Comparison of ENCODE assay signal across 19 cellular contexts in genomic region chr14:20345366-20345765, GRCh38. TPM values are rescaled to one million over a fixed set of nuclear protein-coding genes. Genes with fewer than 3 reads are reported as not detected.
DNase-seq lines count a peak whose midpoint lies in the region; ATAC-seq and TF ChIP-seq lines count a peak whose summit lies in the region.
"Had no signal": no experiment of that assay in that cellular context is flagged by ENCODE, and none has a peak within 500 bp of the region (broad histone marks: within the 10 kb centered on the region; RNA-seq: fewer than 3 reads in every experiment).

No MANE protein-coding gene starts in this region.

- intact Hi-C loops in activated CD8-positive, alpha-beta T cell treated with anti-CD3 and anti-CD28 coated beads for 36 hours (cut with micrococcal nuclease) = no loop called here
- intact Hi-C loops in lower leg skin (cut with DNase I; ENCODE audit: low total_unique reads) = no loop called here

- no peaks in the 10 kb centered on the region for H3K9me2 ChIP-seq in DOHH2 (replicated peaks; ENCODE audit: control insufficient read depth, low read length)

- DNase-seq in activated CD8-positive, alpha-beta T cell treated with anti-CD3 and anti-CD28 coated beads for 36 hours = no peak
- no peak for DNase-seq in activated CD8-positive, alpha-beta T cell treated with anti-CD3 and anti-CD28 coated beads, Interleukin-2, amount 10 ng/mL, durations not matched to agents 7 days and 5 days
- no peak for DNase-seq in activated naive CD8-positive, alpha-beta T cell treated with anti-CD3 and anti-CD28 coated beads, Interleukin-2, amount 10 ng/mL, durations not matched to agents 7 days and 5 days
- DNase-seq in neural crest cell (ENCODE audit: low read depth, low spot score) (no peak), lower leg skin (ENCODE audit: low spot score in 2 of 2) (no peak), NCI-H2107 (lab: John Stamatoyannopoulos, UW) (no peak)
- DNase-seq: activated naive CD4-positive, alpha-beta T cell; C1 segment of cervical spinal cord; cortex of kidney; lower lobe of right lung; NCI-H1436 treated with DMSO at 0.1 percent for 48 hours; NCI-H82; OCI-M1; SHP77; stimulated activated CD4-positive, alpha-beta T cell treated with anti-CD3 and anti-CD28 coated beads, Interleukin-2, amount 100 ng/mL, for 48 hours; T-cell had no signal

- no peak for TF ChIP-seq CTCF in activated CD8-positive, alpha-beta T cell treated with anti-CD3 and anti-CD28 coated beads for 36 hours (IDR thresholded peaks at IDR 0.05)
- TF ChIP-seq CTCF in DOHH2 (IDR thresholded peaks at IDR 0.05; ENCODE audit: low read depth, low read length, poor library complexity, severe bottlenecking) (no peak), neural crest cell (conservative IDR thresholded peaks at IDR 0.05) (no peak), lower leg skin (IDR thresholded peaks at IDR 0.05) (no peak)

- peak overlapping the region; percentile 56 for H3K4me3 Mint-ChIP-seq in activated CD8-positive, alpha-beta T cell treated with anti-CD3 and anti-CD28 coated beads for 36 hours
- H3K4me3 Mint-ChIP-seq in activated CD8-positive, alpha-beta T cell treated with anti-CD3 and anti-CD28 coated beads, Interleukin-2, amount 10 ng/mL, durations not matched to agents 7 days and 5 days = no peak overlapping the region
- H3K4me3 Mint-ChIP-seq in activated naive CD8-positive, alpha-beta T cell treated with anti-CD3 and anti-CD28 coated beads, Interleukin-2, amount 10 ng/mL, durations not matched to agents 7 days and 5 days = no peak overlapping the region
- peak overlapping the region; percentile 96 for H3K4me3 Mint-ChIP-seq in neural crest cell

- H3F3A ChIP-seq in DOHH2 (ENCODE audit: control insufficient read depth, insufficient read depth) = peaks cover 16% of the 10 kb centered on the region

- no peaks in the 10 kb centered on the region for H3K27me3 ChIP-seq in DOHH2 (ENCODE audit: control insufficient read depth, low read length)

- H4K20me1 ChIP-seq in DOHH2 (ENCODE audit: control insufficient read depth, insufficient read depth, low read depth, low read length) = no peaks in the 10 kb centered on the region

- H3K36me3 ChIP-seq in DOHH2 (ENCODE audit: control insufficient read depth, low read length) = peaks cover 61% of the 10 kb centered on the region

- H3K27ac Mint-ChIP-seq in activated CD8-positive, alpha-beta T cell treated with anti-CD3 and anti-CD28 coated beads for 36 hours = peak overlapping the region; percentile 26
- no peak overlapping the region for H3K27ac Mint-ChIP-seq in activated CD8-positive, alpha-beta T cell treated with anti-CD3 and anti-CD28 coated beads, Interleukin-2, amount 10 ng/mL, durations not matched to agents 7 days and 5 days
- H3K27ac Mint-ChIP-seq in activated naive CD8-positive, alpha-beta T cell treated with anti-CD3 and anti-CD28 coated beads, Interleukin-2, amount 10 ng/mL, durations not matched to agents 7 days and 5 days = peak overlapping the region; percentile 3
- no peak overlapping the region for H3K27ac Mint-ChIP-seq in neural crest cell (ENCODE audit: unreplicated experiment)

- H3K4me1 Mint-ChIP-seq in activated CD8-positive, alpha-beta T cell treated with anti-CD3 and anti-CD28 coated beads for 36 hours (ENCODE audit: low read depth) = peaks cover 11% of the 10 kb centered on the region
- peaks cover 24% of the 10 kb centered on the region for H3K4me1 Mint-ChIP-seq in activated CD8-positive, alpha-beta T cell treated with anti-CD3 and anti-CD28 coated beads, Interleukin-2, amount 10 ng/mL, durations not matched to agents 7 days and 5 days (ENCODE audit: low read depth)
- peaks cover 13% of the 10 kb centered on the region for H3K4me1 Mint-ChIP-seq in activated naive CD8-positive, alpha-beta T cell treated with anti-CD3 and anti-CD28 coated beads, Interleukin-2, amount 10 ng/mL, durations not matched to agents 7 days and 5 days
- H3K4me1 Mint-ChIP-seq in neural crest cell = peaks cover 21% of the 10 kb centered on the region

- POLR2A ChIA-PET in activated CD8-positive, alpha-beta T cell treated with anti-CD3 and anti-CD28 coated beads for 36 hours (lab: Charles Lee) = interaction anchor here (0.7 kb wide), 1 partner anchor 511 kb away, joined by 3 read pairs; no protein-coding TSS in a partner anchor
- POLR2A ChIA-PET in activated CD8-positive, alpha-beta T cell treated with anti-CD3 and anti-CD28 coated beads, Interleukin-2, amount 10 ng/mL, durations not matched to agents 7 days and 5 days (lab: Charles Lee) = no interaction called here
- POLR2A ChIA-PET in activated naive CD8-positive, alpha-beta T cell treated with anti-CD3 and anti-CD28 coated beads, Interleukin-2, amount 10 ng/mL, durations not matched to agents 7 days and 5 days (lab: Charles Lee) = no interaction called here

- no peak for ATAC-seq in activated CD8-positive, alpha-beta T cell treated with anti-CD3 and anti-CD28 coated beads for 36 hours
- no peak for ATAC-seq in activated CD8-positive, alpha-beta T cell treated with anti-CD3 and anti-CD28 coated beads, Interleukin-2, amount 10 ng/mL, durations not matched to agents 7 days and 5 days
- no peak for ATAC-seq in activated naive CD8-positive, alpha-beta T cell treated with anti-CD3 and anti-CD28 coated beads, Interleukin-2, amount 10 ng/mL, durations not matched to agents 7 days and 5 days (ENCODE audit: low read depth)
- ATAC-seq in GM21786 (IDR thresholded peaks at IDR 0.05; ENCODE audit: unreplicated experiment) = no peak
- ATAC-seq: HCT116, lower lobe of right lung, T-cell had no signal

- peaks cover 32% of the 10 kb centered on the region for H3K36me3 Mint-ChIP-seq in activated CD8-positive, alpha-beta T cell treated with anti-CD3 and anti-CD28 coated beads for 36 hours (ENCODE audit: low read depth)
- H3K36me3 Mint-ChIP-seq in activated CD8-positive, alpha-beta T cell treated with anti-CD3 and anti-CD28 coated beads, Interleukin-2, amount 10 ng/mL, durations not matched to agents 7 days and 5 days (ENCODE audit: low read depth) = peaks cover 44% of the 10 kb centered on the region
- peaks cover 18% of the 10 kb centered on the region for H3K36me3 Mint-ChIP-seq in activated naive CD8-positive, alpha-beta T cell treated with anti-CD3 and anti-CD28 coated beads, Interleukin-2, amount 10 ng/mL, durations not matched to agents 7 days and 5 days
- H3K36me3 Mint-ChIP-seq in neural crest cell (ENCODE audit: low read depth) = peaks cover 16% of the 10 kb centered on the region

- 0 out of 2 replicates have a peak overlapping the region, but pooled peaks have one; percentile 88 for H3K4me2 ChIP-seq in DOHH2 (ENCODE audit: low read length)

- H3K4me1 ChIP-seq in DOHH2 (ENCODE audit: control insufficient read depth, low read length) = peaks cover 17% of the 10 kb centered on the region

- no peaks in the 10 kb centered on the region for H3K9me3 ChIP-seq in DOHH2 (ENCODE audit: control insufficient read depth, insufficient read depth, low read length)
- H3K9me3 ChIP-seq: lower lobe of right lung had no signal

- no peak overlapping the region for H3K27ac ChIP-seq in DOHH2 (ENCODE audit: low read depth, low read length)
- H3K27ac ChIP-seq: lower lobe of right lung had no signal

- CTCF ChIA-PET in activated CD8-positive, alpha-beta T cell treated with anti-CD3 and anti-CD28 coated beads for 36 hours (lab: Charles Lee) = interaction anchor here (10.2 kb wide), 1 partner anchor 16 kb away, joined by 125 read pairs; the partner anchor contains the start of gene CCNB1IP1
- CTCF ChIA-PET in activated CD8-positive, alpha-beta T cell treated with anti-CD3 and anti-CD28 coated beads, Interleukin-2, amount 10 ng/mL, durations not matched to agents 7 days and 5 days (lab: Charles Lee) = interaction anchor here (8.4 kb wide), 1 partner anchor 18 kb away, joined by 120 read pairs; no protein-coding TSS in a partner anchor

- H3K9me3 Mint-ChIP-seq in activated CD8-positive, alpha-beta T cell treated with anti-CD3 and anti-CD28 coated beads for 36 hours = no peaks in the 10 kb centered on the region
- H3K9me3 Mint-ChIP-seq in activated CD8-positive, alpha-beta T cell treated with anti-CD3 and anti-CD28 coated beads, Interleukin-2, amount 10 ng/mL, durations not matched to agents 7 days and 5 days (ENCODE audit: insufficient read depth) = no peaks in the 10 kb centered on the region
- H3K9me3 Mint-ChIP-seq in activated naive CD8-positive, alpha-beta T cell treated with anti-CD3 and anti-CD28 coated beads, Interleukin-2, amount 10 ng/mL, durations not matched to agents 7 days and 5 days = no peaks in the 10 kb centered on the region
- H3K9me3 Mint-ChIP-seq in neural crest cell = no peaks in the 10 kb centered on the region
- H3K9me3 Mint-ChIP-seq: T-cell had no signal

- no peak overlapping the region for H3K4me3 ChIP-seq in DOHH2 (ENCODE audit: low read length)
- H3K4me3 ChIP-seq in lower leg skin (ENCODE audit: low read depth, poor library complexity, severe bottlenecking) = no peak overlapping the region
- H3K4me3 ChIP-seq: lower lobe of right lung had no signal

- TF ChIP-seq POLR2A in lower leg skin (IDR thresholded peaks at IDR 0.05) = no peak

- no peaks in the 10 kb centered on the region for H3K27me3 Mint-ChIP-seq in activated CD8-positive, alpha-beta T cell treated with anti-CD3 and anti-CD28 coated beads for 36 hours
- H3K27me3 Mint-ChIP-seq in activated CD8-positive, alpha-beta T cell treated with anti-CD3 and anti-CD28 coated beads, Interleukin-2, amount 10 ng/mL, durations not matched to agents 7 days and 5 days (ENCODE audit: low read depth) = no peaks in the 10 kb centered on the region
- H3K27me3 Mint-ChIP-seq in activated naive CD8-positive, alpha-beta T cell treated with anti-CD3 and anti-CD28 coated beads, Interleukin-2, amount 10 ng/mL, durations not matched to agents 7 days and 5 days = no peaks in the 10 kb centered on the region
- H3K27me3 Mint-ChIP-seq in neural crest cell (ENCODE audit: low read depth) = peaks cover 8% of the 10 kb centered on the region
- H3K27me3 Mint-ChIP-seq: T-cell had no signal

- 91 to 92% methylated on average over 1 of the region's 1 CpG for whole genome bisulfite sequencing in lower leg skin, 2 donors

- peaks cover 26% of the 10 kb centered on the region for H3K79me2 ChIP-seq in DOHH2 (ENCODE audit: control insufficient read depth, low read length)

RNA-seq across cellular contexts. Expression of gene PARP2, which starts 1.9 kb away (rescaled TPM):
- total RNA-seq in activated CD8-positive, alpha-beta T cell treated with anti-CD3 and anti-CD28 coated beads for 36 hours = 10 to 100 TPM; 45.7 to 46.5 TPM
- 10 to 100 TPM; 29.7 to 32.3 TPM for total RNA-seq in activated CD8-positive, alpha-beta T cell treated with anti-CD3 and anti-CD28 coated beads, Interleukin-2, amount 10 ng/mL, durations not matched to agents 7 days and 5 days
- total RNA-seq in activated naive CD8-positive, alpha-beta T cell treated with anti-CD3 and anti-CD28 coated beads, Interleukin-2, amount 10 ng/mL, durations not matched to agents 7 days and 5 days = 10 to 100 TPM; 28.3 to 32.7 TPM
- 50.7 and 53.2 TPM in 2 replicates for total RNA-seq in neural crest cell
- 10 to 100 TPM in 3 of 4 donors, 1 to 10 TPM in 1; 7.9 to 20.4 (median 13.0) TPM for total RNA-seq in lower leg skin

RNA-seq across cellular contexts. Expression of gene CCNB1IP1, which starts 12.3 kb away (rescaled TPM):
- 10 to 100 TPM; 79.0 to 82.7 TPM for total RNA-seq in activated CD8-positive, alpha-beta T cell treated with anti-CD3 and anti-CD28 coated beads for 36 hours
- 10 to 100 TPM; 35.3 to 38.3 TPM for total RNA-seq in activated CD8-positive, alpha-beta T cell treated with anti-CD3 and anti-CD28 coated beads, Interleukin-2, amount 10 ng/mL, durations not matched to agents 7 days and 5 days
- total RNA-seq in activated naive CD8-positive, alpha-beta T cell treated with anti-CD3 and anti-CD28 coated beads, Interleukin-2, amount 10 ng/mL, durations not matched to agents 7 days and 5 days = 10 to 100 TPM; 35.0 to 39.5 TPM
- total RNA-seq in neural crest cell = 127 and 132 TPM in 2 replicates
- 10 to 100 TPM; 39.1 to 58.1 (median 50.4) TPM for total RNA-seq in lower leg skin

RNA-seq across cellular contexts. Expression of gene TTC5, which starts 39.6 kb away (rescaled TPM):
- 10 to 100 TPM; 20.6 to 20.8 TPM for total RNA-seq in activated CD8-positive, alpha-beta T cell treated with anti-CD3 and anti-CD28 coated beads for 36 hours
- total RNA-seq in activated CD8-positive, alpha-beta T cell treated with anti-CD3 and anti-CD28 coated beads, Interleukin-2, amount 10 ng/mL, durations not matched to agents 7 days and 5 days = 10 to 100 TPM; 21.8 to 22.0 TPM
- total RNA-seq in activated naive CD8-positive, alpha-beta T cell treated with anti-CD3 and anti-CD28 coated beads, Interleukin-2, amount 10 ng/mL, durations not matched to agents 7 days and 5 days = 10 to 100 TPM; 21.9 to 22.2 TPM
- total RNA-seq in neural crest cell = 25.6 and 25.8 TPM in 2 replicates
- 10 to 100 TPM in 3 of 4 donors, 1 to 10 TPM in 1; 8.3 to 23.9 (median 13.8) TPM for total RNA-seq in lower leg skin

Comparison
In these comparisons a context has a peak if more than half of its experiments do, and no peak if none do; other contexts are left out.
1. H3K27ac Mint-ChIP-seq: peak in activated CD8-positive, alpha-beta T cell treated with anti-CD3 and anti-CD28 coated beads for 36 hours (single experiment) and activated naive CD8-positive, alpha-beta T cell treated with anti-CD3 and anti-CD28 coated beads, Interleukin-2, amount 10 ng/mL, durations not matched to agents 7 days and 5 days (single experiment); none in activated CD8-positive, alpha-beta T cell treated with anti-CD3 and anti-CD28 coated beads, Interleukin-2, amount 10 ng/mL, durations not matched to agents 7 days and 5 days (single experiment) and neural crest cell (single experiment).
2. H3K4me3 Mint-ChIP-seq: peak in activated CD8-positive, alpha-beta T cell treated with anti-CD3 and anti-CD28 coated beads for 36 hours (single experiment) and neural crest cell (single experiment); none in activated CD8-positive, alpha-beta T cell treated with anti-CD3 and anti-CD28 coated beads, Interleukin-2, amount 10 ng/mL, durations not matched to agents 7 days and 5 days (single experiment) and activated naive CD8-positive, alpha-beta T cell treated with anti-CD3 and anti-CD28 coated beads, Interleukin-2, amount 10 ng/mL, durations not matched to agents 7 days and 5 days (single experiment).